In genomic region chr7:25179325-25179724, GRCh38 we compare ENCODE assay signal across 8 cellular contexts. TPM values are rescaled to one million over a fixed set of nuclear protein-coding genes. Genes with fewer than 3 reads are reported as not detected.
DNase-seq lines count a peak whose midpoint lies in the region; ATAC-seq, FAIRE-seq and TF ChIP-seq lines count a peak whose summit lies in the region.

No MANE protein-coding gene starts in this region.

- H3K27me3 ChIP-seq in heart right ventricle = peaks cover 0 to 4% (median 0%) of the 10 kb centered on the region in 7 donors
- H3K27me3 ChIP-seq in bronchial epithelial cell (ENCODE audit: control insufficient read depth, insufficient read depth, low read length) = peaks cover 2% of the 10 kb centered on the region
- H3K27me3 ChIP-seq in mucosa of rectum (ENCODE audit: control insufficient read depth in 2 of 2, insufficient read depth in 2 of 2, low read length in 2 of 2) = no peaks in the 10 kb centered on the region
- no peaks in the 10 kb centered on the region for H3K27me3 ChIP-seq in vagina

- 70 to 79% methylated on average over 9 of the region's 9 CpGs for WGBS in heart right ventricle, 2 donors

- no peak for DNase-seq in heart right ventricle
- no peak for DNase-seq in left ventricle myocardium superior
- DNase-seq in bronchial epithelial cell (ENCODE audit: low read depth) = no peak
- no peak for DNase-seq in vagina (ENCODE audit: extremely low spot score in 2 of 2)
- no peak for DNase-seq in DMS53 treated with DMSO at 0.1 percent for 48 hours (lab: John Stamatoyannopoulos, UW; ENCODE audit: unreplicated experiment)
- DNase-seq in activated CD8-positive, alpha-beta memory T cell treated with anti-CD3 and anti-CD28 coated beads, Interleukin-2, amount 50 U/mL, for 48 hours = no peak

- TF ChIP-seq POLR2A in vagina (IDR thresholded peaks at IDR 0.05) = no peak

- intact Hi-C loops in heart right ventricle (cut with DNase I) (no loop called here), left ventricle myocardium superior (cut with micrococcal nuclease) (no loop called here), vagina (cut with DNase I) (no loop called here)

- H3K27ac ChIP-seq in heart right ventricle (peak overlapping the region in 5 of 10 donors; percentile 70 to 92 (median 76)), mucosa of rectum (ENCODE audit: low read depth in 2 of 2, low read length in 2 of 2) (peak overlapping the region; percentile 82 to 86), vagina (peak overlapping the region; percentile 85)

- H3K4me1 ChIP-seq in heart right ventricle (peaks cover 0 to 8% (median 6%) of the 10 kb centered on the region in 9 donors), mucosa of rectum (ENCODE audit: control insufficient read depth in 2 of 2, insufficient read depth in 2 of 2, low read length in 2 of 2) (peaks cover 3 to 6% of the 10 kb centered on the region in 2 donors), vagina (peaks cover 17% of the 10 kb centered on the region)

- ATAC-seq in heart right ventricle = no peak
- no peak for ATAC-seq in left ventricle myocardium superior
- no peak for ATAC-seq in GM19023 (IDR thresholded peaks at IDR 0.05; ENCODE audit: unreplicated experiment)

- H3K4me3 ChIP-seq in heart right ventricle (peak overlapping the region; percentile 64 to 95 (median 82)), bronchial epithelial cell (ENCODE audit: low read depth, low read length) (peak overlapping the region; percentile 79), mucosa of rectum (ENCODE audit: low read length in 2 of 2) (peak overlapping the region; percentile 71 to 89), vagina (peak overlapping the region; percentile 74 to 87)

- no peak for FAIRE-seq in bronchial epithelial cell (lab: Jason Lieb, UNC)

- H3K9ac ChIP-seq in mucosa of rectum (ENCODE audit: low read depth in 1 of 2, low read length in 2 of 2) = peak overlapping the region; percentile 81 to 92

- H3K9me3 ChIP-seq in heart right ventricle = no peaks in the 10 kb centered on the region
- H3K9me3 ChIP-seq in mucosa of rectum (ENCODE audit: control insufficient read depth in 2 of 2, low read length in 2 of 2) = no peaks in the 10 kb centered on the region
- H3K9me3 ChIP-seq in vagina = no peaks in the 10 kb centered on the region

- no peak for TF ChIP-seq CTCF in heart right ventricle (IDR thresholded peaks at IDR 0.05)
- TF ChIP-seq CTCF in bronchial epithelial cell (IDR thresholded peaks at IDR 0.05; ENCODE audit: insufficient read depth, low read length, severe bottlenecking) = no peak
- TF ChIP-seq CTCF in vagina (IDR thresholded peaks at IDR 0.05) = no peak

- H3K36me3 ChIP-seq in heart right ventricle (peaks cover 0 to 4% (median 0%) of the 10 kb centered on the region in 9 donors), bronchial epithelial cell (ENCODE audit: control insufficient read depth, insufficient read depth, low read length) (no peaks in the 10 kb centered on the region), mucosa of rectum (ENCODE audit: control insufficient read depth in 2 of 2, insufficient read depth in 2 of 2, low read length in 2 of 2) (no peaks in the 10 kb centered on the region), vagina (no peaks in the 10 kb centered on the region)

RNA-seq across cellular contexts. Expression of gene NPVF, which starts 49.0 kb away (rescaled TPM):
- total RNA-seq in heart right ventricle (not detected), left ventricle myocardium superior (not detected), bronchial epithelial cell (not detected in 2 replicates), vagina (not detected)
- polyA plus RNA-seq in heart right ventricle = not detected

RNA-seq across cellular contexts. Expression of gene CYCS, which starts 54.3 kb away (rescaled TPM):
- total RNA-seq in heart right ventricle = 100 to 1,000 TPM; 440 to 896 (median 676) TPM
- polyA plus RNA-seq in heart right ventricle = 100 to 1,000 TPM; 315 to 417 TPM
- 711 TPM for total RNA-seq in left ventricle myocardium superior
- 45.3 and 80.0 TPM in 2 replicates for total RNA-seq in bronchial epithelial cell
- total RNA-seq in vagina = 21.6 TPM
